8 cellular contexts compared by ENCODE assay signal in the genomic region with DNA sequence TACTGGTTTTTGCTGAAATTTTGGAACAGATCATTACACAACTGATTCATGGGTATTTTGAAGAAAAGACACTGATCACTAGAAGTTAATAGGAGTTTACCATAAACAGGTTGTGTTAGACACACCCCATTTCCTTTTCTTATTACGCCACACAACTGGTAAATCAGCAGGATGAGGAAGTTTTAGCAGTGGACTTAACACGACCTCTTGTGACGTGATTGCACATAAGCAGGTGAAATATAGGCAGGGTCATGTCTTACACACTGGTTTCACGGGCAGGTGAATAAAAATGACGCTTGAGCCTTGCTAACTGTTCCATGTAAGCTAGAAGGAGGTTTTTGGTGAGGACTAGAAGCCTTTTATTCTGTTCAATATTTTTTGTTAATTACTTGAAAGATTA. TPM values are rescaled to one million over a fixed set of nuclear protein-coding genes. Genes with fewer than 3 reads are reported as not detected.
DNase-seq lines count a peak whose midpoint lies in the region; FAIRE-seq and TF ChIP-seq lines count a peak whose summit lies in the region.

No MANE protein-coding gene starts in this region.

- DNase-seq in CD14-positive monocyte (ENCODE audit: low spot score) (peak; percentile 49), KBM-7 (peak; percentile 26), kidney (no peak), NCI-H1930 (lab: John Stamatoyannopoulos, UW) (no peak), retina (no peak), OCI-M2 (lab: John Stamatoyannopoulos, UW; ENCODE audit: unreplicated experiment) (no peak), thyroid gland (no peak)
- no peak for DNase-seq in T-helper 2 cell treated with Interferon-gamma antibody and Interleukin-4, amounts not matched to agents 5 μg/mL and 100 μg/mL, for 36 hours (ENCODE audit: low spot score)

- H3K4me1 Mint-ChIP-seq in CD14-positive monocyte: peaks cover 25% of the 10 kb centered on the region
- H3K4me1 Mint-ChIP-seq in T-helper 2 cell treated with Interferon-gamma antibody and Interleukin-4, amounts not matched to agents 5 μg/mL and 100 μg/mL, for 36 hours (ENCODE audit: low read depth): peaks cover 39% of the 10 kb centered on the region

- no peak for TF ChIP-seq POLR2A in thyroid gland (IDR thresholded peaks at IDR 0.05)

- intact Hi-C loops in CD14-positive monocyte (cut with micrococcal nuclease): loop anchor here (5.0 kb wide), 2 partner anchors 1402 to 1527 kb away; no protein-coding TSS in a partner anchor
- intact Hi-C loops in kidney (cut with DNase I): no loop called here
- intact Hi-C loops in thyroid gland (cut with DNase I): loop anchor here (5.0 to 10.0 kb wide), 2 partner anchors 180 to 1407 kb away; no protein-coding TSS in a partner anchor

- no peak overlapping the region for H3K27ac ChIP-seq in kidney (ENCODE audit: low read depth in 2 of 2, low read length in 2 of 2)
- no peak overlapping the region for H3K27ac ChIP-seq in thyroid gland

- H3K9ac ChIP-seq in kidney (ENCODE audit: low read length in 2 of 2): no peak overlapping the region

- H3K9me3 Mint-ChIP-seq in CD14-positive monocyte: no peaks in the 10 kb centered on the region
- H3K9me3 Mint-ChIP-seq in T-helper 2 cell treated with Interferon-gamma antibody and Interleukin-4, amounts not matched to agents 5 μg/mL and 100 μg/mL, for 36 hours: no peaks in the 10 kb centered on the region

- H3K27ac Mint-ChIP-seq in CD14-positive monocyte: peak overlapping the region in 5 of 7 donors; percentile 28 to 66 (median 58)
- H3K27ac Mint-ChIP-seq in T-helper 2 cell treated with Interferon-gamma antibody and Interleukin-4, amounts not matched to agents 5 μg/mL and 100 μg/mL, for 36 hours: no peak overlapping the region

- in situ Hi-C loops in KBM-7 (cut with MboI; ENCODE audit: low pct_unique_long_range_greater_than_20kb, low sequenced_read_pairs): loop anchor here (25.0 kb wide), 2 partner anchors 182 to 1407 kb away; a partner anchor contains a TSS

- H3K27me3 Mint-ChIP-seq in CD14-positive monocyte (ENCODE audit: low read depth in 3 of 3): peaks cover 2 to 5% (median 3%) of the 10 kb centered on the region in 3 donors
- H3K27me3 Mint-ChIP-seq in T-helper 2 cell treated with Interferon-gamma antibody and Interleukin-4, amounts not matched to agents 5 μg/mL and 100 μg/mL, for 36 hours (ENCODE audit: low read depth): peaks cover 11% of the 10 kb centered on the region

- 64 to 88% methylated on average over 5 of the region's 5 CpGs for WGBS in thyroid gland, 2 donors

- H3K4me1 ChIP-seq in kidney (ENCODE audit: control insufficient read depth in 1 of 2, insufficient read depth in 1 of 2, low read depth in 1 of 2, low read length in 2 of 2) (no peaks in the 10 kb centered on the region), thyroid gland (peaks cover 7 to 13% of the 10 kb centered on the region in 2 donors)

- H3K27me3 ChIP-seq in thyroid gland: no peaks in the 10 kb centered on the region

- peak; percentile 45 for TF ChIP-seq CTCF in CD14-positive monocyte (IDR thresholded peaks at IDR 0.05)
- peak; percentile 44 for TF ChIP-seq CTCF in kidney (IDR thresholded peaks at IDR 0.05; ENCODE audit: borderline replicate concordance, extremely low read depth, insufficient read depth)
- TF ChIP-seq CTCF in thyroid gland (IDR thresholded peaks at IDR 0.05): peak in 2 of 6 experiments; percentile 15 to 23

- H3K9me3 ChIP-seq in kidney (ENCODE audit: control insufficient read depth in 1 of 2, low read length in 2 of 2) (no peaks in the 10 kb centered on the region), thyroid gland (no peaks in the 10 kb centered on the region)

- H3K4me3 ChIP-seq in kidney (ENCODE audit: low read length in 2 of 2) (no peak overlapping the region), thyroid gland (replicated peaks in 1 of 3) (no peak overlapping the region)

- no peak overlapping the region for H3K4me3 Mint-ChIP-seq in CD14-positive monocyte
- H3K4me3 Mint-ChIP-seq in T-helper 2 cell treated with Interferon-gamma antibody and Interleukin-4, amounts not matched to agents 5 μg/mL and 100 μg/mL, for 36 hours: peak overlapping the region; percentile 19

- no peak for FAIRE-seq in kidney (lab: Jason Lieb, UNC)

- H3K36me3 Mint-ChIP-seq in CD14-positive monocyte: no peaks in the 10 kb centered on the region
- H3K36me3 Mint-ChIP-seq in T-helper 2 cell treated with Interferon-gamma antibody and Interleukin-4, amounts not matched to agents 5 μg/mL and 100 μg/mL, for 36 hours (ENCODE audit: low read depth): no peaks in the 10 kb centered on the region

- H3K36me3 ChIP-seq in kidney (ENCODE audit: control insufficient read depth in 1 of 2, insufficient read depth in 2 of 2, low read length in 2 of 2): no peaks in the 10 kb centered on the region
- no peaks in the 10 kb centered on the region for H3K36me3 ChIP-seq in thyroid gland

RNA-seq across cellular contexts. Expression of a gene that starts 27.1 kb away (rescaled TPM):
- polyA plus RNA-seq in CD14-positive monocyte (under 1 TPM; 0.14 to 0.55 TPM), kidney (ENCODE audit: insufficient read depth, low read depth, low replicate concordance) (0.37 TPM)
- total RNA-seq in kidney (2.7 TPM), thyroid gland (10 to 100 TPM in 1 of 4 donors, 1 to 10 TPM in 3; 2.0 to 10.5 (median 5.7) TPM)

Comparison
In these comparisons a context has a peak if more than half of its experiments do, and no peak if none do; other contexts are left out.
1. DNase-seq: peak in CD14-positive monocyte (single experiment) and KBM-7 (single experiment); none in T-helper 2 cell treated with Interferon-gamma antibody and Interleukin-4, amounts not matched to agents 5 μg/mL and 100 μg/mL, for 36 hours (single experiment), kidney (single experiment), NCI-H1930 (0 of 2), retina (single experiment), OCI-M2 (single experiment) and thyroid gland (0 of 2).